1 cellular context compared by ENCODE assay signal in genomic region chr4:128601992-128602695, GRCh38.
TF ChIP-seq lines count a peak whose summit lies in the region.

No MANE protein-coding gene starts in this region.

TF ChIP-seq in K562, 482 proteins besides CTCF, POLR2A, EP300 and RAD21 (continued from another document and continues in another):
- TF ChIP-seq ZNF79 (CRISPR knock-in tag; IDR thresholded peaks at IDR 0.05; ENCODE audit: low read depth): no peak
- peak; percentile 65; the same call in 1 of the 2 replicates for TF ChIP-seq JUND (IDR thresholded peaks at IDR 0.05; ENCODE audit: borderline replicate concordance, low read depth, low read length)
- no peak; the same call in 2 of the 3 replicates for TF ChIP-seq JUND (tag; IDR thresholded peaks at IDR 0.05; ENCODE audit: borderline replicate concordance, low read depth, low read length)
- TF ChIP-seq POU5F1 (IDR thresholded peaks at IDR 0.05; ENCODE audit: borderline replicate concordance, low read depth, low read length, partially characterized antibody): no peak
- 0 out of 2 replicates have a peak, but pooled peaks have one; percentile 9 for TF ChIP-seq ARID3A (IDR thresholded peaks at IDR 0.05; ENCODE audit: borderline replicate concordance, low read depth, low read length)
- peak; percentile 64 for TF ChIP-seq ZNF592 (IDR thresholded peaks at IDR 0.05)
- TF ChIP-seq NR1H2 (CRISPR knock-in tag; IDR thresholded peaks at IDR 0.05): no peak
- peak; percentile 71 for TF ChIP-seq ZNF316 (IDR thresholded peaks at IDR 0.05)
- no peak for TF ChIP-seq MED1 (CRISPR knock-in tag; IDR thresholded peaks at IDR 0.05; ENCODE audit: borderline replicate concordance)
- TF ChIP-seq LCOR (CRISPR knock-in tag; IDR thresholded peaks at IDR 0.05): peak; percentile 62; the same call in 1 of the 2 replicates
- no peak for TF ChIP-seq SNIP1 (IDR thresholded peaks at IDR 0.05; ENCODE audit: low read depth)
- no peak for TF ChIP-seq KDM4B (IDR thresholded peaks at IDR 0.05; ENCODE audit: borderline replicate concordance in 2 of 2, low read depth in 1 of 2)
- TF ChIP-seq GTF2E2 (tag; IDR thresholded peaks at IDR 0.05): peak; percentile 74; the same call in 1 of the 2 replicates
- TF ChIP-seq POLR2AphosphoS2 (IDR thresholded peaks at IDR 0.05; ENCODE audit: low read length): no peak
- TF ChIP-seq PHB2 (IDR thresholded peaks at IDR 0.05; ENCODE audit: low read depth): no peak
- TF ChIP-seq ATF6 (CRISPR knock-in tag; IDR thresholded peaks at IDR 0.05): no peak
- TF ChIP-seq POLR2H (tag; IDR thresholded peaks at IDR 0.05; ENCODE audit: low read depth): no peak
- no peak for TF ChIP-seq MYBL2 (IDR thresholded peaks at IDR 0.05; ENCODE audit: low read depth)
- TF ChIP-seq MYBL2 (CRISPR knock-in tag; IDR thresholded peaks at IDR 0.05; ENCODE audit: borderline replicate concordance): no peak
- TF ChIP-seq ZMIZ1 (IDR thresholded peaks at IDR 0.05; ENCODE audit: low read depth in 2 of 2, low read length in 2 of 2): no peak
- TF ChIP-seq MCM3 (IDR thresholded peaks at IDR 0.05): no peak
- no peak for TF ChIP-seq ZNF696 (CRISPR knock-in tag; conservative IDR thresholded peaks at IDR 0.05)
- no peak for TF ChIP-seq PRDM10 (IDR thresholded peaks at IDR 0.05; ENCODE audit: partially characterized antibody)
- TF ChIP-seq ZNF445 (CRISPR knock-in tag; IDR thresholded peaks at IDR 0.05; ENCODE audit: low read depth): no peak
- no peak for TF ChIP-seq MCM5 (IDR thresholded peaks at IDR 0.05; ENCODE audit: low read depth)
- TF ChIP-seq PTTG1 (tag; IDR thresholded peaks at IDR 0.05; ENCODE audit: low read depth): no peak
- 0 out of 2 replicates have a peak, but pooled peaks have one; percentile 8 for TF ChIP-seq MTA3 (IDR thresholded peaks at IDR 0.05; ENCODE audit: borderline replicate concordance)
- no peak for TF ChIP-seq MTA1 (IDR thresholded peaks at IDR 0.05; ENCODE audit: borderline replicate concordance)
- TF ChIP-seq MEIS2 (IDR thresholded peaks at IDR 0.05; ENCODE audit: partially characterized antibody): peak; percentile 44
- TF ChIP-seq E2F1 (CRISPR knock-in tag; IDR thresholded peaks at IDR 0.05): no peak
- TF ChIP-seq CHD4 (IDR thresholded peaks at IDR 0.05; ENCODE audit: insufficient read depth, insufficient replicate concordance, low read depth, low read length, poor library complexity, severe bottlenecking): peak; percentile 15
- no peak for TF ChIP-seq ASH1L (IDR thresholded peaks at IDR 0.05; ENCODE audit: borderline replicate concordance, low read depth, partially characterized antibody)
- no peak for TF ChIP-seq CHAMP1 (IDR thresholded peaks at IDR 0.05)
- peak; percentile 83 for TF ChIP-seq MAFG (tag; conservative IDR thresholded peaks at IDR 0.05)
- no peak for TF ChIP-seq CEBPZ (IDR thresholded peaks at IDR 0.05; ENCODE audit: borderline replicate concordance, low read depth, low read length)
- peak; percentile 8; the same call in 1 of the 2 replicates for TF ChIP-seq BHLHE40 (IDR thresholded peaks at IDR 0.05; ENCODE audit: low read length)
